Comparison of ENCODE assay signal across 17 cellular contexts in genomic region chrX:29528281-29528680, GRCh38.
DNase-seq lines count a peak whose midpoint lies in the region; ATAC-seq and TF ChIP-seq lines count a peak whose summit lies in the region.
"Had no signal": no experiment of that assay in that cellular context is flagged by ENCODE, and none has a peak within 500 bp of the region (broad histone marks: within the 10 kb centered on the region; RNA-seq: fewer than 3 reads in every experiment).

No MANE protein-coding gene starts in this region.

- 39 to 79% methylated on average over 1 of the region's 1 CpG for WGBS in esophagus squamous epithelium, 2 donors
- WGBS in sigmoid colon, 2 donors: 75 to 77% methylated on average over 1 of the region's 1 CpG

- DNase-seq in GM06990 (ENCODE audit: extremely low read depth, insufficient read length) (peak; percentile 42), esophagus squamous epithelium (lab: John Stamatoyannopoulos, UW) (no peak), nucleus accumbens (lab: John Stamatoyannopoulos, UW) (no peak), COLO829 (ENCODE audit: low spot score) (no peak), sigmoid colon (no peak)
- DNase-seq: 8988T, COR-L47, glutamatergic neuron, KG1, NCI-H2081 treated with DMSO at 0.1 percent for 48 hours had no signal

- no peaks in the 10 kb centered on the region for H3K4me1 ChIP-seq in esophagus squamous epithelium
- H3K4me1 ChIP-seq in sigmoid colon: no peaks in the 10 kb centered on the region
- H3K4me1 ChIP-seq: HAP-1, tibial nerve had no signal

- intact Hi-C loops in esophagus squamous epithelium (cut with DNase I) (no loop called here), sigmoid colon (cut with DNase I) (no loop called here)

- H3K4me3 ChIP-seq in GM06990 (replicated peaks; ENCODE audit: low read depth, low read length): no peak overlapping the region
- no peak overlapping the region for H3K4me3 ChIP-seq in esophagus squamous epithelium
- H3K4me3 ChIP-seq in sigmoid colon: no peak overlapping the region
- H3K4me3 ChIP-seq: HAP-1, skin epidermis, tibial nerve had no signal

- H3K27ac ChIP-seq in esophagus squamous epithelium: no peak overlapping the region
- no peak overlapping the region for H3K27ac ChIP-seq in sigmoid colon
- H3K27ac ChIP-seq: skin epidermis, tibial nerve had no signal

- no peak for TF ChIP-seq EP300 in sigmoid colon (IDR thresholded peaks at IDR 0.05)

- no peaks in the 10 kb centered on the region for H3K9me3 ChIP-seq in esophagus squamous epithelium
- no peaks in the 10 kb centered on the region for H3K9me3 ChIP-seq in sigmoid colon
- H3K9me3 ChIP-seq: HAP-1, tibial nerve had no signal

- no peaks in the 10 kb centered on the region for H3K27me3 ChIP-seq in GM06990 (replicated peaks; ENCODE audit: control insufficient read depth, insufficient read depth, low read length)
- H3K27me3 ChIP-seq in esophagus squamous epithelium: no peaks in the 10 kb centered on the region
- H3K27me3 ChIP-seq in sigmoid colon: no peaks in the 10 kb centered on the region
- H3K27me3 ChIP-seq: tibial nerve had no signal

- TF ChIP-seq CTCF in GM06990 (IDR thresholded peaks at IDR 0.05; ENCODE audit: insufficient read depth, low read length, poor library complexity, severe bottlenecking) (no peak), esophagus squamous epithelium (IDR thresholded peaks at IDR 0.05) (no peak), sigmoid colon (IDR thresholded peaks at IDR 0.05) (no peak)

- H3K36me3 ChIP-seq in GM06990 (ENCODE audit: control insufficient read depth, insufficient read depth, low read length) (no peaks in the 10 kb centered on the region), esophagus squamous epithelium (no peaks in the 10 kb centered on the region), sigmoid colon (no peaks in the 10 kb centered on the region)
- H3K36me3 ChIP-seq: HAP-1, tibial nerve had no signal

- no peak for TF ChIP-seq POLR2A in esophagus squamous epithelium (IDR thresholded peaks at IDR 0.05)
- TF ChIP-seq POLR2A in sigmoid colon (IDR thresholded peaks at IDR 0.05): no peak

- ATAC-seq in GM19328 (IDR thresholded peaks at IDR 0.05; ENCODE audit: unreplicated experiment) (peak; percentile 60), HG02588 (IDR thresholded peaks at IDR 0.05; ENCODE audit: unreplicated experiment) (peak; percentile 71), HG03159 (IDR thresholded peaks at IDR 0.05; ENCODE audit: unreplicated experiment) (peak; percentile 62)
- ATAC-seq: left lobe of liver had no signal
